Comparison of ENCODE assay signal across 14 cellular contexts in genomic region chr2:239602290-239603282, GRCh38.
DNase-seq lines count a peak whose midpoint lies in the region; ATAC-seq and TF ChIP-seq lines count a peak whose summit lies in the region.
"Had no signal": no experiment of that assay in that cellular context is flagged by ENCODE, and none has a peak within 500 bp of the region (broad histone marks: within the 10 kb centered on the region; RNA-seq: fewer than 3 reads in every experiment).

No MANE protein-coding gene starts in this region.

- DNase-seq in CD14-positive monocyte (ENCODE audit: low spot score) (peak; percentile 49), D341Med (ENCODE audit: low spot score) (peak; percentile 7), mucosa of descending colon (peak; percentile 9 to 40 (median 17)), HCEC 1CT (no peak), PC-9 (no peak)
- DNase-seq in activated CD8-positive, alpha-beta T cell treated with anti-CD3 and anti-CD28 coated beads, Interleukin-2, amount 10 ng/mL, durations not matched to agents 7 days and 5 days, result peak; percentile 35
- DNase-seq: Caco-2; effector CD4-positive, alpha-beta T cell; gastrocnemius medialis; Kasumi-1; NCI-H2029 had no signal

- H3K27me3 Mint-ChIP-seq in CD14-positive monocyte (ENCODE audit: low read depth in 3 of 3), result peaks cover 0 to 6% (median 0%) of the 10 kb centered on the region in 3 donors
- H3K27me3 Mint-ChIP-seq in activated CD8-positive, alpha-beta T cell treated with anti-CD3 and anti-CD28 coated beads, Interleukin-2, amount 10 ng/mL, durations not matched to agents 7 days and 5 days (ENCODE audit: low read depth), result peaks cover 5% of the 10 kb centered on the region

- H3F3A ChIP-seq in PC-9 (ENCODE audit: insufficient read depth, low read depth), result no peaks in the 10 kb centered on the region

- H3K9me3 ChIP-seq in mucosa of descending colon (no peaks in the 10 kb centered on the region), PC-9 (ENCODE audit: insufficient read depth, low read depth) (no peaks in the 10 kb centered on the region)
- H3K9me3 ChIP-seq: Caco-2, gastrocnemius medialis, right lobe of liver had no signal

- intact Hi-C loops in CD14-positive monocyte (cut with micrococcal nuclease) (loop anchor here in 1 of 2 donors (5.0 to 10.0 kb wide), 2 partner anchors 55 to 98 kb away; no protein-coding TSS in a partner anchor), mucosa of descending colon (cut with DNase I, micrococcal nuclease) (no loop called here), PC-9 (cut with micrococcal nuclease; ENCODE audit: unreplicated experiment) (no loop called here)

- BruUV-seq in PC-9 (replicated peaks; lab: Mats Ljungman, UMichigan), result no TSS peak

- H4K20me1 ChIP-seq in PC-9 (ENCODE audit: insufficient read depth), result no peaks in the 10 kb centered on the region

- H3K9me3 Mint-ChIP-seq in CD14-positive monocyte, result peaks cover 0 to 5% (median 3%) of the 10 kb centered on the region in 7 donors
- no peaks in the 10 kb centered on the region for H3K9me3 Mint-ChIP-seq in activated CD8-positive, alpha-beta T cell treated with anti-CD3 and anti-CD28 coated beads, Interleukin-2, amount 10 ng/mL, durations not matched to agents 7 days and 5 days (ENCODE audit: insufficient read depth)

- H2AFZ ChIP-seq in PC-9, result no peak overlapping the region

- H3K36me3 Mint-ChIP-seq in CD14-positive monocyte, result peaks cover 0 to 4% of the 10 kb centered on the region in 2 donors
- H3K36me3 Mint-ChIP-seq in activated CD8-positive, alpha-beta T cell treated with anti-CD3 and anti-CD28 coated beads, Interleukin-2, amount 10 ng/mL, durations not matched to agents 7 days and 5 days (ENCODE audit: low read depth), result no peaks in the 10 kb centered on the region

- H3K27me3 ChIP-seq in PC-9 (ENCODE audit: insufficient read depth, low read depth), result peaks cover 99% of the 10 kb centered on the region
- H3K27me3 ChIP-seq: right lobe of liver had no signal

- H3K4me2 ChIP-seq in PC-9, result no peak overlapping the region

- peak; percentile 36 for ATAC-seq in activated CD8-positive, alpha-beta T cell treated with anti-CD3 and anti-CD28 coated beads, Interleukin-2, amount 10 ng/mL, durations not matched to agents 7 days and 5 days
- peak; percentile 60 for ATAC-seq in mucosa of descending colon
- ATAC-seq in GM21360 (IDR thresholded peaks at IDR 0.05; ENCODE audit: unreplicated experiment), result no peak
- no peak for ATAC-seq in GM21825 (IDR thresholded peaks at IDR 0.05; ENCODE audit: unreplicated experiment)
- ATAC-seq: gastrocnemius medialis, right lobe of liver had no signal

- POLR2A ChIA-PET in activated CD8-positive, alpha-beta T cell treated with anti-CD3 and anti-CD28 coated beads, Interleukin-2, amount 10 ng/mL, durations not matched to agents 7 days and 5 days (lab: Charles Lee), result no interaction called here
- POLR2A ChIA-PET in PC-9 (lab: Charles Lee; ENCODE audit: unreplicated experiment), result no interaction called here

- H3K36me3 ChIP-seq in mucosa of descending colon (ENCODE audit: low read depth), result no peaks in the 10 kb centered on the region
- H3K36me3 ChIP-seq in PC-9 (ENCODE audit: low read depth), result no peaks in the 10 kb centered on the region
- H3K36me3 ChIP-seq: gastrocnemius medialis, right lobe of liver had no signal

- H3K9me2 ChIP-seq in PC-9 (ENCODE audit: insufficient read depth), result no peaks in the 10 kb centered on the region

- H3K4me3 ChIP-seq in mucosa of descending colon, result no peak overlapping the region
- H3K4me3 ChIP-seq in PC-9, result no peak overlapping the region
- H3K4me3 ChIP-seq: gastrocnemius medialis, right lobe of liver had no signal

- no peak for TF ChIP-seq CTCF in CD14-positive monocyte (IDR thresholded peaks at IDR 0.05)
- no peak for TF ChIP-seq CTCF in mucosa of descending colon (IDR thresholded peaks at IDR 0.05)
- TF ChIP-seq CTCF in PC-9 (conservative IDR thresholded peaks at IDR 0.05), result no peak

- H3K4me3 Mint-ChIP-seq in CD14-positive monocyte, result peak overlapping the region; percentile 45 to 51
- H3K4me3 Mint-ChIP-seq in activated CD8-positive, alpha-beta T cell treated with anti-CD3 and anti-CD28 coated beads, Interleukin-2, amount 10 ng/mL, durations not matched to agents 7 days and 5 days, result no peak overlapping the region

- peak overlapping the region in 6 of 7 donors; percentile 63 to 90 (median 81) for H3K27ac Mint-ChIP-seq in CD14-positive monocyte
- H3K27ac Mint-ChIP-seq in activated CD8-positive, alpha-beta T cell treated with anti-CD3 and anti-CD28 coated beads, Interleukin-2, amount 10 ng/mL, durations not matched to agents 7 days and 5 days, result peak overlapping the region; percentile 63

- CTCF ChIA-PET in activated CD8-positive, alpha-beta T cell treated with anti-CD3 and anti-CD28 coated beads, Interleukin-2, amount 10 ng/mL, durations not matched to agents 7 days and 5 days (lab: Charles Lee), result no interaction called here
- CTCF ChIA-PET in PC-9 (lab: Charles Lee), result no interaction called here

- H3K27ac ChIP-seq in PC-9, result no peak overlapping the region
- H3K27ac ChIP-seq: gastrocnemius medialis, right lobe of liver had no signal

- peaks cover 67% of the 10 kb centered on the region for H3K4me1 Mint-ChIP-seq in CD14-positive monocyte
- H3K4me1 Mint-ChIP-seq in activated CD8-positive, alpha-beta T cell treated with anti-CD3 and anti-CD28 coated beads, Interleukin-2, amount 10 ng/mL, durations not matched to agents 7 days and 5 days (ENCODE audit: low read depth), result peaks cover 11% of the 10 kb centered on the region

- no peaks in the 10 kb centered on the region for H3K4me1 ChIP-seq in mucosa of descending colon (ENCODE audit: low read depth)
- no peaks in the 10 kb centered on the region for H3K4me1 ChIP-seq in PC-9 (replicated peaks; ENCODE audit: insufficient read depth)
- H3K4me1 ChIP-seq: Caco-2, gastrocnemius medialis, right lobe of liver had no signal

- no peaks in the 10 kb centered on the region for H3K79me2 ChIP-seq in PC-9 (ENCODE audit: low read depth)

Comparison
In these comparisons a context has a peak if more than half of its experiments do, and no peak if none do; other contexts are left out.
1. DNase-seq: peak in CD14-positive monocyte (single experiment), D341Med (single experiment), activated CD8-positive, alpha-beta T cell treated with anti-CD3 and anti-CD28 coated beads, Interleukin-2, amount 10 ng/mL, durations not matched to agents 7 days and 5 days (single experiment) and mucosa of descending colon (3 of 3); none in HCEC 1CT (single experiment) and PC-9 (0 of 2).
2. ATAC-seq: peak in activated CD8-positive, alpha-beta T cell treated with anti-CD3 and anti-CD28 coated beads, Interleukin-2, amount 10 ng/mL, durations not matched to agents 7 days and 5 days (single experiment) and mucosa of descending colon (single experiment); none in GM21360 (single experiment) and GM21825 (single experiment).